13 cellular contexts compared by ENCODE assay signal in the genomic region with DNA sequence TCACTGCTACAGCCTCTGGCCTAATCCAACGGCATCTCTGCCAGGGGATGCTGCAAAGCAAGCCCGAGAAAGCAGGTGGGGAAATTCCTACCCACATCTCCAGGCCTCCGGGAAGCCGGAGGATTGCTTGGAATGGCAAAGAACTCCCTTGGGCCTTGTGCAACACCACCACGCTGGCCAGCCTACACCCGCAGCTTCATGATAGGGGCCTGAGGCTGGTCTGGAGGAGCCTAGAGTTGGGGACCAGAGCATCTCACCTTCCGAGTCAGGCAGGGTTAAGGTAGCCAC. TPM values are rescaled to one million over a fixed set of nuclear protein-coding genes. Genes with fewer than 3 reads are reported as not detected.
DNase-seq lines count a peak whose midpoint lies in the region; TF ChIP-seq lines count a peak whose summit lies in the region.
"Had no signal": no experiment of that assay in that cellular context is flagged by ENCODE, and none has a peak within 500 bp of the region (broad histone marks: within the 10 kb centered on the region; RNA-seq: fewer than 3 reads in every experiment).

No MANE protein-coding gene starts in this region.

- intact Hi-C loops in CD4-positive, alpha-beta memory T cell (cut with micrococcal nuclease), result no loop called here
- intact Hi-C loops in sigmoid colon (cut with DNase I), result no loop called here

- H3K4me1 Mint-ChIP-seq in CD4-positive, alpha-beta memory T cell, result peaks cover 32 to 60% (median 40%) of the 10 kb centered on the region in 4 donors
- H3K4me1 Mint-ChIP-seq: nephron had no signal

- H3K36me3 Mint-ChIP-seq in CD4-positive, alpha-beta memory T cell, result peaks cover 35 to 73% of the 10 kb centered on the region in 2 donors

- no peak overlapping the region for H2AFZ ChIP-seq in fibroblast of lung (ENCODE audit: low read length)

- no peaks in the 10 kb centered on the region for H3K79me2 ChIP-seq in fibroblast of lung (ENCODE audit: control insufficient read depth, insufficient read depth, low read length)

- H3K27ac ChIP-seq in CD4-positive, alpha-beta memory T cell (ENCODE audit: low read depth, low read length), result peak overlapping the region; percentile 67
- peak overlapping the region; percentile 51 for H3K27ac ChIP-seq in RWPE1
- peak overlapping the region; percentile 39 for H3K27ac ChIP-seq in fibroblast of lung (ENCODE audit: insufficient read depth, low read length)
- H3K27ac ChIP-seq in sigmoid colon, result peak overlapping the region in 3 of 4 donors; percentile 7 to 51 (median 14)
- H3K27ac ChIP-seq: KMS-11 had no signal

- no peak for TF ChIP-seq POLR2A in sigmoid colon (IDR thresholded peaks at IDR 0.05)

- CTCF ChIA-PET in CD4-positive, alpha-beta memory T cell (lab: Charles Lee; ENCODE audit: partially characterized antibody), result interaction anchor here (1.2 to 5.7 kb wide), 6 partner anchors 9 to 171 kb away, joined by 3 to 42 read pairs (median 5); no protein-coding TSS in a partner anchor
- CTCF ChIA-PET in RWPE1 (lab: Yijun Ruan, JAX), result interaction anchor here (1.0 to 2.6 kb wide), 2 partner anchors 9 to 20 kb away, joined by 4 to 15 read pairs; a partner anchor contains a TSS

- POLR2A ChIA-PET in CD4-positive, alpha-beta memory T cell (lab: Charles Lee; ENCODE audit: partially characterized antibody), result interaction anchor here (1.9 to 8.6 kb wide), 4 partner anchors 10 to 48 kb away, joined by 8 to 62 read pairs (median 26); a partner anchor contains a TSS
- POLR2A ChIA-PET in RWPE1 (lab: Yijun Ruan, JAX; ENCODE audit: low non-redundant PET), result no interaction called here

- no peak overlapping the region for H3K4me2 ChIP-seq in fibroblast of lung (ENCODE audit: extremely low read depth, insufficient read depth, low read length)
- H3K4me2 ChIP-seq: KMS-11 had no signal

- no peak overlapping the region for H3K9ac ChIP-seq in fibroblast of lung (ENCODE audit: insufficient read depth, low read length)
- H3K9ac ChIP-seq: KMS-11 had no signal

- no peak overlapping the region for H3K4me3 Mint-ChIP-seq in CD4-positive, alpha-beta memory T cell
- H3K4me3 Mint-ChIP-seq: HFFc6, nephron had no signal

- WGBS in sigmoid colon, 2 donors, result 93 to 94% methylated on average over 7 of the region's 7 CpGs

- H3K9me3 ChIP-seq in CD4-positive, alpha-beta memory T cell (ENCODE audit: control insufficient read depth in 1 of 2, low read length in 2 of 2), result no peaks in the 10 kb centered on the region
- H3K9me3 ChIP-seq in fibroblast of lung (ENCODE audit: control insufficient read depth, insufficient read depth, low read depth, low read length) (no peaks in the 10 kb centered on the region), sigmoid colon (no peaks in the 10 kb centered on the region)
- H3K9me3 ChIP-seq: esophagus squamous epithelium had no signal

- H3K4me3 ChIP-seq in CD4-positive, alpha-beta memory T cell (ENCODE audit: low read length in 2 of 2), result no peak overlapping the region
- H3K4me3 ChIP-seq in fibroblast of lung (replicated peaks in 1 of 4; ENCODE audit: control extremely low read depth in 1 of 4, insufficient read depth in 1 of 4, low read depth in 3 of 4, low read length in 4 of 4), result no peak overlapping the region
- H3K4me3 ChIP-seq in sigmoid colon, result no peak overlapping the region
- H3K4me3 ChIP-seq: esophagus squamous epithelium had no signal

- H3K36me3 ChIP-seq in CD4-positive, alpha-beta memory T cell (ENCODE audit: insufficient read depth, low read length), result peaks cover 72% of the 10 kb centered on the region
- H3K36me3 ChIP-seq in fibroblast of lung (ENCODE audit: control insufficient read depth, insufficient read depth, low read length), result peaks cover 52% of the 10 kb centered on the region
- peaks cover 32 to 100% (median 82%) of the 10 kb centered on the region in 4 donors for H3K36me3 ChIP-seq in sigmoid colon

- no peaks in the 10 kb centered on the region for H3K27me3 ChIP-seq in CD4-positive, alpha-beta memory T cell (ENCODE audit: insufficient read depth, low read length)
- H3K27me3 ChIP-seq in fibroblast of lung (ENCODE audit: control insufficient read depth, insufficient read depth, low read length) (no peaks in the 10 kb centered on the region), sigmoid colon (no peaks in the 10 kb centered on the region)
- H3K27me3 ChIP-seq: esophagus squamous epithelium had no signal

- H3K27ac Mint-ChIP-seq in CD4-positive, alpha-beta memory T cell, result peak overlapping the region in 5 of 7 donors; percentile 57 to 99 (median 98)
- H3K27ac Mint-ChIP-seq: nephron had no signal

- DNase-seq in CD4-positive, alpha-beta memory T cell, result no peak
- DNase-seq in RWPE1 (ENCODE audit: low spot score) (no peak), fibroblast of lung (ENCODE audit: low read depth in 2 of 2) (no peak), sigmoid colon (no peak), NCI-H2081 treated with DMSO at 0.1 percent for 48 hours (lab: John Stamatoyannopoulos, UW) (no peak), NK-92 (lab: John Stamatoyannopoulos, UW; ENCODE audit: unreplicated experiment) (no peak), NCI-H69 (lab: John Stamatoyannopoulos, UW) (no peak), activated gamma-delta T cell (lab: John Stamatoyannopoulos, UW) (no peak)
- DNase-seq: activated gamma-delta T cell treated with Interleukin-2 at 50 U/mL for 16 hours, esophagus squamous epithelium, HFFc6 had no signal

- no peak for TF ChIP-seq CTCF in RWPE1 (conservative IDR thresholded peaks at IDR 0.05; ENCODE audit: low read depth)
- TF ChIP-seq CTCF in fibroblast of lung (conservative IDR thresholded peaks at IDR 0.05 in 1 of 2, IDR thresholded peaks at IDR 0.05 in 1 of 2; ENCODE audit: low read depth in 1 of 2, low read length in 2 of 2), result no peak
- no peak for TF ChIP-seq CTCF in sigmoid colon (IDR thresholded peaks at IDR 0.05)

- no peaks in the 10 kb centered on the region for H4K20me1 ChIP-seq in fibroblast of lung (ENCODE audit: control insufficient read depth, extremely low read depth, insufficient read depth, low read length)

- no peaks in the 10 kb centered on the region for H3K9me3 Mint-ChIP-seq in CD4-positive, alpha-beta memory T cell
- H3K9me3 Mint-ChIP-seq: HFFc6, nephron had no signal

- no peaks in the 10 kb centered on the region for H3K27me3 Mint-ChIP-seq in CD4-positive, alpha-beta memory T cell

- no peak for TF ChIP-seq EP300 in sigmoid colon (IDR thresholded peaks at IDR 0.05)

- H3K4me1 ChIP-seq in CD4-positive, alpha-beta memory T cell (ENCODE audit: insufficient read depth, low read length), result peaks cover 57% of the 10 kb centered on the region
- H3K4me1 ChIP-seq in fibroblast of lung (ENCODE audit: control insufficient read depth, extremely low read depth, insufficient read depth, low read length) (peaks cover 3% of the 10 kb centered on the region), sigmoid colon (no peaks in the 10 kb centered on the region)
- H3K4me1 ChIP-seq: esophagus squamous epithelium had no signal

RNA-seq across cellular contexts. Expression of a gene that starts 20.3 kb away (rescaled TPM):
- total RNA-seq in CD4-positive, alpha-beta memory T cell, result 100 to 1,000 TPM; 121 to 122 TPM
- polyA plus RNA-seq in CD4-positive, alpha-beta memory T cell, result 10 to 100 TPM in 1 of 2 donors, 1 to 10 TPM in 1; 7.7 to 25.8 TPM
- total RNA-seq in fibroblast of lung (8.0 and 13.0 TPM in 2 replicates), sigmoid colon (10 to 100 TPM; 16.0 to 22.1 (median 17.9) TPM)
- polyA plus RNA-seq in fibroblast of lung (14.4 and 21.8 TPM in 2 replicates), sigmoid colon (10 to 100 TPM; 10.2 to 35.8 (median 12.0) TPM)
- polyA plus RNA-seq in fibroblast of lung (2012), result 15.7 and 20.2 TPM in 2 replicates
- polyA minus RNA-seq in fibroblast of lung (ENCODE audit: low replicate concordance), result 60.0 and 62.1 TPM in 2 replicates

RNA-seq across cellular contexts. Expression of a gene that starts 20.6 kb away (rescaled TPM):
- total RNA-seq in CD4-positive, alpha-beta memory T cell, result 10 to 100 TPM; 34.1 to 36.3 TPM
- polyA plus RNA-seq in CD4-positive, alpha-beta memory T cell, result 100 to 1,000 TPM; 107 to 150 TPM
- total RNA-seq in fibroblast of lung (44.7 and 51.5 TPM in 2 replicates), sigmoid colon (10 to 100 TPM; 26.6 to 51.5 (median 39.2) TPM)
- polyA plus RNA-seq in fibroblast of lung (44.2 and 62.8 TPM in 2 replicates), sigmoid colon (10 to 100 TPM; 73.3 to 96.4 (median 73.4) TPM)
- 49.1 and 72.4 TPM in 2 replicates for polyA plus RNA-seq in fibroblast of lung (2012)
- 27.5 and 38.9 TPM in 2 replicates for polyA minus RNA-seq in fibroblast of lung (ENCODE audit: low replicate concordance)

RNA-seq across cellular contexts. Expression of a gene that starts 29.9 kb away (rescaled TPM):
- 10 to 100 TPM; 35.8 to 40.2 TPM for total RNA-seq in CD4-positive, alpha-beta memory T cell
- polyA plus RNA-seq in CD4-positive, alpha-beta memory T cell, result 10 to 100 TPM; 81.7 to 94.3 TPM
- total RNA-seq in fibroblast of lung (5.6 and 6.3 TPM in 2 replicates), sigmoid colon (10 to 100 TPM; 18.1 to 40.7 (median 26.2) TPM)
- polyA plus RNA-seq in fibroblast of lung (10.3 and 11.4 TPM in 2 replicates), sigmoid colon (10 to 100 TPM; 15.0 to 33.5 (median 19.0) TPM)
- polyA plus RNA-seq in fibroblast of lung (2012), result 8.1 and 9.7 TPM in 2 replicates
- polyA minus RNA-seq in fibroblast of lung (ENCODE audit: low replicate concordance), result 11.3 and 14.4 TPM in 2 replicates

RNA-seq across cellular contexts. Expression of a gene that starts 35.6 kb away (rescaled TPM):
- total RNA-seq in CD4-positive, alpha-beta memory T cell, result 100 to 1,000 TPM; 137 to 164 TPM
- 10 to 100 TPM; 33.4 to 49.1 TPM for polyA plus RNA-seq in CD4-positive, alpha-beta memory T cell
- total RNA-seq in fibroblast of lung (18.5 and 21.3 TPM in 2 replicates), sigmoid colon (10 to 100 TPM; 21.1 to 32.2 (median 29.7) TPM)
- polyA plus RNA-seq in fibroblast of lung (29.6 and 49.1 TPM in 2 replicates), sigmoid colon (10 to 100 TPM; 31.0 to 48.6 (median 42.8) TPM)
- 30.5 and 52.4 TPM in 2 replicates for polyA plus RNA-seq in fibroblast of lung (2012)
- polyA minus RNA-seq in fibroblast of lung (ENCODE audit: low replicate concordance), result 59.7 and 76.3 TPM in 2 replicates

RNA-seq across cellular contexts. Expression of a gene that starts 48.1 kb away (rescaled TPM):
- total RNA-seq in CD4-positive, alpha-beta memory T cell, result 10 to 100 TPM; 19.8 to 21.8 TPM
- 10 to 100 TPM; 13.2 to 15.4 TPM for polyA plus RNA-seq in CD4-positive, alpha-beta memory T cell
- total RNA-seq in fibroblast of lung (7.4 and 9.7 TPM in 2 replicates), sigmoid colon (10 to 100 TPM in 3 of 4 donors, 1 to 10 TPM in 1; 8.7 to 19.6 (median 14.7) TPM)
- polyA plus RNA-seq in fibroblast of lung (5.1 and 8.4 TPM in 2 replicates), sigmoid colon (10 to 100 TPM in 2 of 3 donors, 1 to 10 TPM in 1; 5.4 to 20.1 (median 12.0) TPM)
- 5.9 and 11.8 TPM in 2 replicates for polyA plus RNA-seq in fibroblast of lung (2012)
- 24.0 and 26.9 TPM in 2 replicates for polyA minus RNA-seq in fibroblast of lung (ENCODE audit: low replicate concordance)

Comparison
In these comparisons a context has a peak if more than half of its experiments do, and no peak if none do; other contexts are left out.
1. H3K27ac ChIP-seq: peak in every context shown above with its lines; median percentile 67 in CD4-positive, alpha-beta memory T cell; 51 in RWPE1; 39 in fibroblast of lung; 14 in sigmoid colon.